21 cellular contexts compared by ENCODE assay signal in genomic region chr7:84091318-84091717, GRCh38.
DNase-seq lines count a peak whose midpoint lies in the region; ATAC-seq and TF ChIP-seq lines count a peak whose summit lies in the region.
"Had no signal": no experiment of that assay in that cellular context is flagged by ENCODE, and none has a peak within 500 bp of the region (broad histone marks: within the 10 kb centered on the region; RNA-seq: fewer than 3 reads in every experiment).

No MANE protein-coding gene starts in this region.

- no peaks in the 10 kb centered on the region for H3K79me1 ChIP-seq in mesendoderm (ENCODE audit: low read length)

- RAD21 ChIA-PET in HCT116 (lab: Charles Lee; ENCODE audit: low non-redundant PET in 1 of 2, low total read pairs in 2 of 2, uncharacterized antibody in 2 of 2, unreplicated experiment in 2 of 2): no interaction called here

- CTCF ChIA-PET in activated CD4-positive, alpha-beta T cell treated with anti-CD3 and anti-CD28 coated beads, Interleukin-2, amount 10 ng/mL, durations not matched to agents 7 days and 5 days (lab: Charles Lee): no interaction called here
- CTCF ChIA-PET in HCT116 (lab: Charles Lee): no interaction called here
- CTCF ChIA-PET in T-cell (lab: Charles Lee): no interaction called here

- no TSS peak for BruUV-seq in HCT116 (replicated peaks; lab: Mats Ljungman, UMichigan)

- no peaks in the 10 kb centered on the region for H3K9me3 ChIP-seq in HCT116 (ENCODE audit: control insufficient read depth in 1 of 2, insufficient read depth in 1 of 2, low read depth in 1 of 2, low read length in 2 of 2)
- H3K9me3 ChIP-seq: SJCRH30 had no signal

- peak overlapping the region; percentile 90 for H3K27ac Mint-ChIP-seq in activated CD4-positive, alpha-beta T cell treated with anti-CD3 and anti-CD28 coated beads, Interleukin-2, amount 10 ng/mL, durations not matched to agents 7 days and 5 days
- peak overlapping the region; percentile 84 to 86 for H3K27ac Mint-ChIP-seq in T-cell
- H3K27ac Mint-ChIP-seq: stimulated activated naive B cell treated with anti-CD40 and anti-IgM and Interleukin-4, amounts not matched to agents 10 μg/mL and 1 μg/mL and 100 μg/mL, for 72 hours had no signal

- H2BK15ac ChIP-seq in mesendoderm (replicated peaks; ENCODE audit: low read depth): no peak overlapping the region

- H3K56ac ChIP-seq in mesendoderm (ENCODE audit: low read length): no peak overlapping the region

- H3K27me3 ChIP-seq in HCT116 (ENCODE audit: insufficient read depth, low read length): no peaks in the 10 kb centered on the region
- H3K27me3 ChIP-seq in mesendoderm (ENCODE audit: insufficient read depth, low read length, poor library complexity): no peaks in the 10 kb centered on the region
- H3K27me3 ChIP-seq: brain microvascular endothelial cell, SJCRH30 had no signal

- TF ChIP-seq RAD21 in HCT116 (IDR thresholded peaks at IDR 0.05; ENCODE audit: low read depth): no peak

- H3K36me3 Mint-ChIP-seq in activated CD4-positive, alpha-beta T cell treated with anti-CD3 and anti-CD28 coated beads, Interleukin-2, amount 10 ng/mL, durations not matched to agents 7 days and 5 days (ENCODE audit: low read depth): peaks cover 8% of the 10 kb centered on the region
- no peaks in the 10 kb centered on the region for H3K36me3 Mint-ChIP-seq in T-cell
- H3K36me3 Mint-ChIP-seq: stimulated activated naive B cell treated with anti-CD40 and anti-IgM and Interleukin-4, amounts not matched to agents 10 μg/mL and 1 μg/mL and 100 μg/mL, for 72 hours had no signal

- H2BK120ac ChIP-seq in mesendoderm (ENCODE audit: low read depth, low read length): no peak overlapping the region

- no peak overlapping the region for H2AK5ac ChIP-seq in mesendoderm (ENCODE audit: low read length)

- 0 out of 2 replicates have a peak overlapping the region, but pooled peaks have one; percentile 38 for H3K4me2 ChIP-seq in HCT116 (ENCODE audit: low read length)
- no peak overlapping the region for H3K4me2 ChIP-seq in mesendoderm (ENCODE audit: low read length)

- H2AFZ ChIP-seq in HCT116 (ENCODE audit: low read depth, low read length, poor library complexity, severe bottlenecking): no peak overlapping the region

- no peak overlapping the region for H4K5ac ChIP-seq in mesendoderm (ENCODE audit: low read length)

- no peak overlapping the region for H4K8ac ChIP-seq in mesendoderm (ENCODE audit: low read depth, low read length)

- H3K4me3 ChIP-seq in HCT116 (replicated peaks in 1 of 2; ENCODE audit: low read depth in 1 of 2, low read length in 2 of 2) (no peak overlapping the region), mesendoderm (ENCODE audit: low read length) (no peak overlapping the region)
- H3K4me3 ChIP-seq: SJCRH30 had no signal

- no peak for TF ChIP-seq POLR2A in HCT116 (IDR thresholded peaks at IDR 0.05; ENCODE audit: borderline replicate concordance, extremely low read depth, insufficient read depth, insufficient read length)

- DNase-seq in activated CD4-positive, alpha-beta T cell treated with anti-CD3 and anti-CD28 coated beads, Interleukin-2, amount 10 ng/mL, durations not matched to agents 7 days and 5 days: no peak
- DNase-seq in activated CD4-positive, alpha-beta T cell treated with anti-CD3 and anti-CD28 coated beads for 48 hours: no peak
- DNase-seq in HCT116 (ENCODE audit: low read depth, low spot score) (no peak), T-cell (no peak), mesendoderm (peak; percentile 67), NCI-H1048 (lab: John Stamatoyannopoulos, UW) (no peak), Kasumi-1 (lab: John Stamatoyannopoulos, UW) (no peak)
- DNase-seq: ACHN; activated CD4-positive, alpha-beta memory T cell treated with anti-CD3 and anti-CD28 coated beads, Interleukin-2, amount 10 ng/mL, durations not matched to agents 7 days and 5 days; activated gamma-delta T cell; brain microvascular endothelial cell; COR-L47; dermis blood vessel endothelial cell; GDM1; mammary epithelial cell; NCI-H1436 treated with DMSO at 0.1 percent for 48 hours; NCI-H2227 treated with DMSO at 0.1 percent for 48 hours; SJCRH30; stimulated activated naive B cell treated with anti-CD40 and anti-IgM and Interleukin-4, amounts not matched to agents 10 μg/mL and 1 μg/mL and 100 μg/mL, for 72 hours had no signal

- no peak overlapping the region for H3K4ac ChIP-seq in mesendoderm (ENCODE audit: low read depth, low read length)

- H3K23ac ChIP-seq in mesendoderm (ENCODE audit: low read length): no peak overlapping the region

- ATAC-seq in HCT116 (no peak), T-cell (replicated peaks in 1 of 4) (no peak), HG02852 (IDR thresholded peaks at IDR 0.05; ENCODE audit: unreplicated experiment) (no peak)
- ATAC-seq: stimulated activated naive B cell treated with anti-CD40 and anti-IgM and Interleukin-4, amounts not matched to agents 10 μg/mL and 1 μg/mL and 100 μg/mL, for 72 hours had no signal

- peaks cover 11% of the 10 kb centered on the region for H3K9me3 Mint-ChIP-seq in activated CD4-positive, alpha-beta T cell treated with anti-CD3 and anti-CD28 coated beads, Interleukin-2, amount 10 ng/mL, durations not matched to agents 7 days and 5 days
- peaks cover 4 to 7% (median 5%) of the 10 kb centered on the region in 3 donors for H3K9me3 Mint-ChIP-seq in T-cell
- H3K9me3 Mint-ChIP-seq: activated CD4-positive, alpha-beta memory T cell treated with anti-CD3 and anti-CD28 coated beads, Interleukin-2, amount 10 ng/mL, durations not matched to agents 7 days and 5 days; neural crest cell; stimulated activated naive B cell treated with anti-CD40 and anti-IgM and Interleukin-4, amounts not matched to agents 10 μg/mL and 1 μg/mL and 100 μg/mL, for 72 hours had no signal

- H3K79me2 ChIP-seq in HCT116 (ENCODE audit: insufficient read depth, low read length) (no peaks in the 10 kb centered on the region), mesendoderm (ENCODE audit: control insufficient read depth, insufficient read depth, low read length) (no peaks in the 10 kb centered on the region)

- no peak for TF ChIP-seq CTCF in HCT116 (IDR thresholded peaks at IDR 0.05 in 2 of 3, conservative IDR thresholded peaks at IDR 0.05 in 1 of 3; ENCODE audit: borderline replicate concordance in 1 of 3, insufficient read depth in 1 of 3, low read depth in 2 of 3, low read length in 2 of 3)

- intact Hi-C loops in HCT116 (cut with micrococcal nuclease): no loop called here

- H3K27ac ChIP-seq in HCT116 (ENCODE audit: low read depth, low read length) (peak overlapping the region; percentile 13; the same call in 1 of the 2 replicates), mesendoderm (ENCODE audit: low read depth, low read length) (no peak overlapping the region)
- H3K27ac ChIP-seq: brain microvascular endothelial cell, SJCRH30 had no signal

- no CpG with 5 or more reads among the region's 1 CpG for WGBS in mesendoderm (ENCODE audit: extremely low coverage, insufficient coverage, low lambda C conversion rate)

- no peaks in the 10 kb centered on the region for H3K27me3 Mint-ChIP-seq in activated CD4-positive, alpha-beta T cell treated with anti-CD3 and anti-CD28 coated beads, Interleukin-2, amount 10 ng/mL, durations not matched to agents 7 days and 5 days
- no peaks in the 10 kb centered on the region for H3K27me3 Mint-ChIP-seq in T-cell
- H3K27me3 Mint-ChIP-seq: activated CD4-positive, alpha-beta memory T cell treated with anti-CD3 and anti-CD28 coated beads, Interleukin-2, amount 10 ng/mL, durations not matched to agents 7 days and 5 days; stimulated activated naive B cell treated with anti-CD40 and anti-IgM and Interleukin-4, amounts not matched to agents 10 μg/mL and 1 μg/mL and 100 μg/mL, for 72 hours had no signal

- H3K4me1 ChIP-seq in HCT116 (ENCODE audit: control insufficient read depth in 1 of 2, insufficient read depth in 2 of 2, low read length in 2 of 2) (peaks cover 3 to 9% of the 10 kb centered on the region in 2 experiments; a peak in 2 of 4 replicates), mesendoderm (ENCODE audit: control insufficient read depth, low read depth, low read length) (no peaks in the 10 kb centered on the region)
- H3K4me1 ChIP-seq: SJCRH30 had no signal

- H3K18ac ChIP-seq in mesendoderm (ENCODE audit: low read length): no peak overlapping the region

- POLR2A ChIA-PET in activated CD4-positive, alpha-beta T cell treated with anti-CD3 and anti-CD28 coated beads, Interleukin-2, amount 10 ng/mL, durations not matched to agents 7 days and 5 days (lab: Charles Lee): no interaction called here
- POLR2A ChIA-PET in HCT116 (lab: Charles Lee) (no interaction called here), T-cell (lab: Charles Lee) (no interaction called here)

- no peaks in the 10 kb centered on the region for H3K9me2 ChIP-seq in HCT116 (ENCODE audit: insufficient read depth)

- H3K4me3 Mint-ChIP-seq in activated CD4-positive, alpha-beta T cell treated with anti-CD3 and anti-CD28 coated beads, Interleukin-2, amount 10 ng/mL, durations not matched to agents 7 days and 5 days: peak overlapping the region; percentile 38
- peak overlapping the region; percentile 17 to 70 (median 22) for H3K4me3 Mint-ChIP-seq in T-cell
- H3K4me3 Mint-ChIP-seq: activated CD4-positive, alpha-beta memory T cell treated with anti-CD3 and anti-CD28 coated beads, Interleukin-2, amount 10 ng/mL, durations not matched to agents 7 days and 5 days; neural crest cell; stimulated activated naive B cell treated with anti-CD40 and anti-IgM and Interleukin-4, amounts not matched to agents 10 μg/mL and 1 μg/mL and 100 μg/mL, for 72 hours had no signal

- H3K36me3 ChIP-seq in HCT116 (ENCODE audit: control insufficient read depth in 1 of 2, insufficient read depth in 2 of 2, low read length in 2 of 2) (no peaks in the 10 kb centered on the region), mesendoderm (ENCODE audit: control insufficient read depth, insufficient read depth, low read length) (no peaks in the 10 kb centered on the region)
- H3K36me3 ChIP-seq: brain microvascular endothelial cell, SJCRH30 had no signal

- H3K4me1 Mint-ChIP-seq in activated CD4-positive, alpha-beta T cell treated with anti-CD3 and anti-CD28 coated beads, Interleukin-2, amount 10 ng/mL, durations not matched to agents 7 days and 5 days: peaks cover 45% of the 10 kb centered on the region
- peaks cover 48 to 60% (median 52%) of the 10 kb centered on the region in 3 donors for H3K4me1 Mint-ChIP-seq in T-cell

- H4K20me1 ChIP-seq in HCT116 (ENCODE audit: insufficient read depth): no peaks in the 10 kb centered on the region

- H2BK5ac ChIP-seq in mesendoderm (ENCODE audit: low read length): no peak overlapping the region

- H3K9ac ChIP-seq in HCT116 (ENCODE audit: low read length) (no peak overlapping the region), mesendoderm (ENCODE audit: low read length) (no peak overlapping the region)

TF ChIP-seq in HCT116, 20 proteins besides CTCF, POLR2A, EP300 and RAD21 (continues in another document):
- TF ChIP-seq SIN3A (IDR thresholded peaks at IDR 0.05; ENCODE audit: low read depth): no peak
